Comparison of ENCODE assay signal across 10 cellular contexts in genomic region chr1:26163684-26164035, GRCh38. TPM values are rescaled to one million over a fixed set of nuclear protein-coding genes. Genes with fewer than 3 reads are reported as not detected.
A peak's percentile ranks its signal among the peaks of the same experiment; 100 is the strongest.
DNase-seq lines count a peak whose midpoint lies in the region; ATAC-seq and TF ChIP-seq lines count a peak whose summit lies in the region.
"Had no signal": no experiment of that assay in that cellular context is flagged by ENCODE, and none has a peak within 500 bp of the region (broad histone marks: within the 10 kb centered on the region; RNA-seq: fewer than 3 reads in every experiment).

No MANE protein-coding gene starts in this region.

- no peak overlapping the region for H3K9ac ChIP-seq in muscle layer of colon (ENCODE audit: low read length)

- 67 to 77% methylated on average over 9 of the region's 9 CpGs for WGBS in heart right ventricle, 2 donors

- DNase-seq in heart right ventricle: no peak
- no peak for DNase-seq in left ventricle myocardium superior
- no peak for DNase-seq in breast epithelium (ENCODE audit: low spot score in 2 of 2)
- no peak for DNase-seq in uterus
- no peak for DNase-seq in T1000 (lab: John Stamatoyannopoulos, UW)
- no peak for DNase-seq in SIG-M5 treated with dmso at 0.1 percent for 504 hours (lab: John Stamatoyannopoulos, UW; ENCODE audit: unreplicated experiment)
- no peak for DNase-seq in GOT3 (lab: John Stamatoyannopoulos, UW)

- ATAC-seq in heart right ventricle: no peak
- ATAC-seq in left ventricle myocardium superior: no peak

- peak overlapping the region in 7 of 10 donors; percentile 35 to 52 (median 44) for H3K4me3 ChIP-seq in heart right ventricle
- peak overlapping the region; percentile 36 to 68 (median 51) for H3K4me3 ChIP-seq in breast epithelium
- H3K4me3 ChIP-seq in muscle layer of colon (ENCODE audit: low read depth in 1 of 2, low read length in 2 of 2): peak overlapping the region; percentile 47 to 49
- H3K4me3 ChIP-seq in uterus: peak overlapping the region in 1 of 2 donors; percentile 34

- peaks cover 16 to 56% (median 39%) of the 10 kb centered on the region in 9 donors for H3K4me1 ChIP-seq in heart right ventricle
- no peaks in the 10 kb centered on the region for H3K4me1 ChIP-seq in breast epithelium
- peaks cover 10% of the 10 kb centered on the region for H3K4me1 ChIP-seq in muscle layer of colon (ENCODE audit: insufficient read depth, low read length)
- H3K4me1 ChIP-seq in uterus: peaks cover 0 to 7% of the 10 kb centered on the region in 2 donors

- TF ChIP-seq POLR2A in breast epithelium (IDR thresholded peaks at IDR 0.05): no peak
- no peak for TF ChIP-seq POLR2A in uterus (IDR thresholded peaks at IDR 0.05)

- H3K36me3 ChIP-seq in heart right ventricle: peaks cover 0 to 6% (median 0%) of the 10 kb centered on the region in 9 donors
- H3K36me3 ChIP-seq in breast epithelium: no peaks in the 10 kb centered on the region
- no peaks in the 10 kb centered on the region for H3K36me3 ChIP-seq in muscle layer of colon (ENCODE audit: insufficient read depth, low read length)
- H3K36me3 ChIP-seq in uterus: no peaks in the 10 kb centered on the region
- H3K36me3 ChIP-seq: thyroid gland had no signal

- H3K9me3 ChIP-seq in heart right ventricle: no peaks in the 10 kb centered on the region
- H3K9me3 ChIP-seq in breast epithelium: no peaks in the 10 kb centered on the region
- no peaks in the 10 kb centered on the region for H3K9me3 ChIP-seq in muscle layer of colon (ENCODE audit: low read length)
- H3K9me3 ChIP-seq in uterus: no peaks in the 10 kb centered on the region
- H3K9me3 ChIP-seq: thyroid gland had no signal

- intact Hi-C loops in heart right ventricle (cut with DNase I): loop anchor here in 4 of 10 donors (2.0 to 10.0 kb wide), 4 partner anchors 51 to 161 kb away; partner anchors contain the start of gene PDIK1L (in 1 of the 4)
- intact Hi-C loops in left ventricle myocardium superior (cut with micrococcal nuclease): loop anchor here (10.0 kb wide), 1 partner anchor 59 kb away; no protein-coding TSS in a partner anchor
- intact Hi-C loops in breast epithelium (cut with DNase I; ENCODE audit: low total_unique reads): loop anchor here (10.0 kb wide), 1 partner anchor 71 kb away; the partner anchor contains the start of gene CEP85
- intact Hi-C loops in uterus (cut with DNase I; ENCODE audit: low total_unique reads): loop anchor here (5.0 kb wide), 1 partner anchor 126 kb away; no protein-coding TSS in a partner anchor

- H3K27ac ChIP-seq in heart right ventricle: peak overlapping the region in 4 of 10 donors; percentile 50 to 76 (median 62)
- H3K27ac ChIP-seq in breast epithelium: no peak overlapping the region
- H3K27ac ChIP-seq in muscle layer of colon (ENCODE audit: low read depth, low read length): no peak overlapping the region
- H3K27ac ChIP-seq in uterus: peak overlapping the region; percentile 60 to 77

- H3K27me3 ChIP-seq in heart right ventricle (peaks cover 0 to 45% (median 0%) of the 10 kb centered on the region in 7 donors), breast epithelium (peaks cover 4 to 5% of the 10 kb centered on the region in 2 donors), muscle layer of colon (ENCODE audit: control insufficient read depth in 1 of 2, insufficient read depth in 2 of 2, low read length in 2 of 2) (peaks cover 0 to 15% of the 10 kb centered on the region in 2 donors), uterus (no peaks in the 10 kb centered on the region)
- H3K27me3 ChIP-seq: thyroid gland had no signal

- TF ChIP-seq CTCF in heart right ventricle (IDR thresholded peaks at IDR 0.05) (no peak), breast epithelium (IDR thresholded peaks at IDR 0.05) (no peak), uterus (IDR thresholded peaks at IDR 0.05) (no peak)

RNA-seq across cellular contexts. Expression of gene FAM110D, which starts 4.8 kb away (rescaled TPM):
- total RNA-seq in heart right ventricle (1 to 10 TPM; 2.1 to 4.7 (median 3.1) TPM), left ventricle myocardium superior (4.5 TPM), breast epithelium (1 to 10 TPM; 3.4 to 9.1 (median 6.2) TPM), uterus (10 to 100 TPM in 2 of 4 donors, 1 to 10 TPM in 2; 3.2 to 21.0 (median 14.0) TPM)
- 1 to 10 TPM; 3.8 to 6.1 TPM for polyA plus RNA-seq in heart right ventricle
- total RNA-seq: LHCN-M2 had no signal

RNA-seq across cellular contexts. Expression of gene C1orf232, which starts 5.1 kb away (rescaled TPM):
- not detected for total RNA-seq in heart right ventricle
- polyA plus RNA-seq in heart right ventricle: not detected
- not detected for total RNA-seq in left ventricle myocardium superior
- not detected for total RNA-seq in breast epithelium
- total RNA-seq in uterus: not detected
- total RNA-seq: LHCN-M2, thyroid gland had no signal

RNA-seq across cellular contexts. Expression of gene ZNF593, which starts 6.0 kb away (rescaled TPM):
- total RNA-seq in heart right ventricle: 10 to 100 TPM; 10.7 to 26.0 (median 18.3) TPM
- polyA plus RNA-seq in heart right ventricle: 100 to 1,000 TPM in 1 of 2 donors, 10 to 100 TPM in 1; 45.6 to 159 TPM
- total RNA-seq in left ventricle myocardium superior: 11.6 TPM
- 10 to 100 TPM; 26.4 to 39.7 (median 31.9) TPM for total RNA-seq in breast epithelium
- total RNA-seq in uterus: 10 to 100 TPM in 3 of 4 donors, 1 to 10 TPM in 1; 7.9 to 27.1 (median 16.3) TPM

RNA-seq across cellular contexts. Expression of gene ZNF593OS, which starts 8.0 kb away (rescaled TPM):
- total RNA-seq in heart right ventricle (not detected), left ventricle myocardium superior (not detected), breast epithelium (not detected), uterus (not detected)
- under 1 TPM in 1 of 2 donors, not detected in 1; 0.46 TPM for polyA plus RNA-seq in heart right ventricle
- total RNA-seq: LHCN-M2 had no signal

RNA-seq across cellular contexts. Expression of gene CNKSR1, which starts 13.6 kb away (rescaled TPM):
- total RNA-seq in heart right ventricle (1 to 10 TPM in 9 of 10 donors, under 1 TPM in 1; 0.93 to 6.3 (median 2.1) TPM), left ventricle myocardium superior (1.7 TPM), breast epithelium (10 to 100 TPM in 2 of 3 donors, 1 to 10 TPM in 1; 2.2 to 28.2 (median 22.3) TPM), uterus (10 to 100 TPM in 2 of 4 donors, 1 to 10 TPM in 1, under 1 TPM in 1; 0.29 to 13.3 (median 7.2) TPM)
- 1 to 10 TPM in 1 of 2 donors, under 1 TPM in 1; 0.84 to 5.7 TPM for polyA plus RNA-seq in heart right ventricle

Comparison
In these comparisons a context has a peak if more than half of its experiments do, and no peak if none do; other contexts are left out.
1. H3K27ac ChIP-seq: peak in uterus (2 of 2); none in breast epithelium (0 of 2) and muscle layer of colon (single experiment).